Comparison of ENCODE assay signal across 8 cellular contexts in the genomic region with DNA sequence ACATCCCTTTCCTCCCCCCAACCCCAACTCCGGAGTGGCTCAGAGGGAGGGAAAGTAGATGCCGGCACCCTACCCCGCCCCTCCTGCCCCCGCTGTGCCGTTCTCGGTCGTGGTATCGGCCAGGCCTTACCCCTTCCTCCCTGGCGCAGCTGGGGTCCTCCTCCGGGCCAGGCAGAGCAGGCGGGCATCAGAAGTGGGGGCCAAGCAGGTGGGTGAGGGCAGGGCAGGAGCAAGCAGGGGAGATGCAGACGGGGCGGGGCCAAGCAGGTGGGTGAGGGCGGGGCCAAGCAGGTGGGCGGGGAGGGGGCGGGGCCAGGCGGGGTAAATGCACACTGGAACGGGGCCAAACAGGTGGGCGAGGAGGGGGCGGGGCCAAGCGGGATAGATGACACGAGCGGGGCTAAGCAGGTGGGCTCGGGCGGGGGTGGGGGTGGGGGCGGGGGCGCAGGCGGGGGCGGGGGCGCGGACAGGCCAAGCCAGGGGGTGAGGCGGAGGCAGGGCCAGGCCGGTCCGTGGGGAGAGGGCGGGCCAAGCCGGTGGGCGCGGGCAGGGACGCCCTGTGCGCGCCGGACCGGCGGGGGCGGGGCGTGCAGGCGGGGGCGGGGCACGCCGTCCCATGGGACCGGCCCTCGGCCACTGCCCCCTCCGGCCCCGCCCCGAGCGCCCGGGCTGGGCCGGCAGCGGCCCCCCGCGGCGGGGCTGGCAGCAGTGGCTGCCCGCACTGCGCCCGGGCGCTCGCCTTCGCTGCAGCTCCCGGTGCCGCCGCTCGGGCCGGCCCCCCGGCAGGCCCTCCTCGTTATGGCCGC. TPM values are rescaled to one million over a fixed set of nuclear protein-coding genes. Genes with fewer than 3 reads are reported as not detected.
DNase-seq lines count a peak whose midpoint lies in the region; ATAC-seq, FAIRE-seq and TF ChIP-seq lines count a peak whose summit lies in the region.

A gene with protein sequence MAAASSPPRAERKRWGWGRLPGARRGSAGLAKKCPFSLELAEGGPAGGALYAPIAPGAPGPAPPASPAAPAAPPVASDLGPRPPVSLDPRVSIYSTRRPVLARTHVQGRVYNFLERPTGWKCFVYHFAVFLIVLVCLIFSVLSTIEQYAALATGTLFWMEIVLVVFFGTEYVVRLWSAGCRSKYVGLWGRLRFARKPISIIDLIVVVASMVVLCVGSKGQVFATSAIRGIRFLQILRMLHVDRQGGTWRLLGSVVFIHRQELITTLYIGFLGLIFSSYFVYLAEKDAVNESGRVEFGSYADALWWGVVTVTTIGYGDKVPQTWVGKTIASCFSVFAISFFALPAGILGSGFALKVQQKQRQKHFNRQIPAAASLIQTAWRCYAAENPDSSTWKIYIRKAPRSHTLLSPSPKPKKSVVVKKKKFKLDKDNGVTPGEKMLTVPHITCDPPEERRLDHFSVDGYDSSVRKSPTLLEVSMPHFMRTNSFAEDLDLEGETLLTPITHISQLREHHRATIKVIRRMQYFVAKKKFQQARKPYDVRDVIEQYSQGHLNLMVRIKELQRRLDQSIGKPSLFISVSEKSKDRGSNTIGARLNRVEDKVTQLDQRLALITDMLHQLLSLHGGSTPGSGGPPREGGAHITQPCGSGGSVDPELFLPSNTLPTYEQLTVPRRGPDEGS (plus strand): TSS at position 708 of the 806 bp plus-strand sequence. CDS start 91 bp downstream, at position 799.
TSS of gene TRPM5 (minus strand) at position 214 of the 806 bp plus-strand sequence. CDS start 21,478 bp downstream, outside the sequence.

- peak within 1 kb of the TSS; percentile 33 to 70 (median 54); a peak in 7 of 8 replicates for H3K4me3 ChIP-seq in H1 (ENCODE audit: extremely low read depth in 1 of 4, insufficient read depth in 2 of 4, low read depth in 3 of 4, low read length in 4 of 4)
- H3K4me3 ChIP-seq in neural cell (ENCODE audit: low read length), result peak within 1 kb of the TSS; percentile 38
- H3K4me3 ChIP-seq in stomach smooth muscle (ENCODE audit: low read length in 2 of 2), result peak within 1 kb of the TSS; percentile 19 to 47

- H3K56ac ChIP-seq in H1 (replicated peaks; ENCODE audit: insufficient read length, low read depth, low read length), result no peak within 1 kb of the TSS

- H3K23ac ChIP-seq in H1 (ENCODE audit: insufficient read length), result no peak within 1 kb of the TSS

- peaks cover 3 to 11% of the 10 kb centered on the region in 2 donors for H3K36me3 Mint-ChIP-seq in CD14-positive monocyte
- peaks cover 2% of the 10 kb centered on the region for H3K36me3 Mint-ChIP-seq in activated CD8-positive, alpha-beta T cell treated with anti-CD3 and anti-CD28 coated beads, Interleukin-2, amount 10 ng/mL, durations not matched to agents 7 days and 5 days (ENCODE audit: low read depth)

- peak; percentile 77 for ATAC-seq in activated CD8-positive, alpha-beta T cell treated with anti-CD3 and anti-CD28 coated beads, Interleukin-2, amount 10 ng/mL, durations not matched to agents 7 days and 5 days
- no peak for ATAC-seq in GM18873 (IDR thresholded peaks at IDR 0.05; ENCODE audit: low FRiP score, unreplicated experiment)

- no peak within 1 kb of the TSS for H2BK20ac ChIP-seq in H1 (ENCODE audit: low read length)

- no peak for FAIRE-seq in H1 (lab: Jason Lieb, UNC)

- no peak within 1 kb of the TSS for H2BK120ac ChIP-seq in H1 (replicated peaks; ENCODE audit: low read depth, low read length)

- H3K9ac ChIP-seq in H1 (replicated peaks in 1 of 4; ENCODE audit: extremely low read depth in 1 of 4, low read depth in 3 of 4, low read length in 3 of 4), result peak within 1 kb of the TSS in 2 of 4 experiments; percentile 23 to 58; a peak in 2 of 7 replicates
- H3K9ac ChIP-seq in neural cell (ENCODE audit: low read length), result no peak within 1 kb of the TSS
- H3K9ac ChIP-seq in stomach smooth muscle (ENCODE audit: low read length in 2 of 2), result no peak within 1 kb of the TSS

- H3K9me3 ChIP-seq in H1 (ENCODE audit: insufficient read depth in 2 of 2, low read depth in 1 of 2, low read length in 1 of 2) (no peaks in the 10 kb centered on the region), neural cell (ENCODE audit: low read length) (peaks cover 11% of the 10 kb centered on the region), stomach smooth muscle (ENCODE audit: control insufficient read depth in 2 of 2, low read length in 2 of 2) (peaks cover 2 to 5% of the 10 kb centered on the region in 2 donors)

- peak within 1 kb of the TSS; percentile 72; the same call in 1 of the 2 replicates for H2BK15ac ChIP-seq in H1 (ENCODE audit: low read length)

- H3K9me2 ChIP-seq in neural cell (ENCODE audit: insufficient read depth, low read length), result no peaks in the 10 kb centered on the region

- no peak within 1 kb of the TSS for H3K27ac ChIP-seq in H1 (ENCODE audit: low read depth, low read length)
- no peak within 1 kb of the TSS for H3K27ac ChIP-seq in neural cell (ENCODE audit: low read length)
- H3K27ac ChIP-seq in stomach smooth muscle (ENCODE audit: low read length), result no peak within 1 kb of the TSS

- WGBS in H1 (ENCODE audit: extremely low coverage in 1 of 2, insufficient coverage in 1 of 2, insufficient read length in 1 of 2, insufficient replicate concordance in 2 of 2, low coverage in 1 of 2, low lambda C conversion rate in 2 of 2, missing lambda C conversion rate in 1 of 2), 2 experiments, result 18% methylated on average over 3 of the region's 76 CpGs; no CpG with 5 or more reads in 1 of the 2 experiments

- no peaks in the 10 kb centered on the region for H3K79me1 ChIP-seq in H1 (ENCODE audit: low read depth, low read length)

- H3K4me2 ChIP-seq in H1 (ENCODE audit: insufficient read depth in 1 of 2, low read depth in 2 of 2, low read length in 2 of 2) (peak within 1 kb of the TSS; percentile 87 to 96), neural cell (ENCODE audit: low read length) (no peak within 1 kb of the TSS)

- peaks cover 27 to 73% (median 59%) of the 10 kb centered on the region in 4 experiments for H3K27me3 ChIP-seq in H1 (replicated peaks in 1 of 4; ENCODE audit: control insufficient read depth in 3 of 4, extremely low read depth in 1 of 4, insufficient read depth in 3 of 4, low read length in 3 of 4)
- peaks cover 50% of the 10 kb centered on the region for H3K27me3 ChIP-seq in neural cell (ENCODE audit: insufficient read depth, low read depth, low read length)
- peaks cover 22 to 30% of the 10 kb centered on the region in 2 donors for H3K27me3 ChIP-seq in stomach smooth muscle (ENCODE audit: control insufficient read depth in 1 of 2, insufficient read depth in 2 of 2, low read length in 2 of 2)

- no peaks in the 10 kb centered on the region for H3F3A ChIP-seq in neural cell (ENCODE audit: insufficient read depth, low read length, poor library complexity, severe bottlenecking)

- no peak within 1 kb of the TSS for H3K4ac ChIP-seq in H1 (replicated peaks; ENCODE audit: insufficient read length, low read depth, low read length)

- H3K14ac ChIP-seq in H1 (ENCODE audit: insufficient read length), result no peak within 1 kb of the TSS

- H4K8ac ChIP-seq in H1 (ENCODE audit: extremely low read depth, insufficient read depth, low read length), result peak within 1 kb of the TSS; percentile 68

- POLR2A ChIA-PET in activated CD8-positive, alpha-beta T cell treated with anti-CD3 and anti-CD28 coated beads, Interleukin-2, amount 10 ng/mL, durations not matched to agents 7 days and 5 days (lab: Charles Lee), result interaction anchor here (1.1 kb wide), 1 partner anchor 1135 kb away, joined by 3 read pairs; the partner anchor contains the start of gene TOLLIP
- POLR2A ChIA-PET in H1 (lab: Charles Lee; ENCODE audit: partially characterized antibody), result no interaction called here

- H3K9me3 Mint-ChIP-seq in CD14-positive monocyte, result peaks cover 0 to 4% (median 3%) of the 10 kb centered on the region in 7 donors
- no peaks in the 10 kb centered on the region for H3K9me3 Mint-ChIP-seq in activated CD8-positive, alpha-beta T cell treated with anti-CD3 and anti-CD28 coated beads, Interleukin-2, amount 10 ng/mL, durations not matched to agents 7 days and 5 days (ENCODE audit: insufficient read depth)

- H2AFZ ChIP-seq in H1 (ENCODE audit: low read length) (peak within 1 kb of the TSS; percentile 80; the same call in 1 of the 2 replicates), neural cell (ENCODE audit: low read depth, low read length) (no peak within 1 kb of the TSS)

- peaks cover 13 to 25% (median 16%) of the 10 kb centered on the region in 3 donors for H3K27me3 Mint-ChIP-seq in CD14-positive monocyte (ENCODE audit: low read depth in 3 of 3)
- H3K27me3 Mint-ChIP-seq in activated CD8-positive, alpha-beta T cell treated with anti-CD3 and anti-CD28 coated beads, Interleukin-2, amount 10 ng/mL, durations not matched to agents 7 days and 5 days (ENCODE audit: low read depth), result peaks cover 17% of the 10 kb centered on the region

- no peak within 1 kb of the TSS for H2AK5ac ChIP-seq in H1 (ENCODE audit: low read depth, low read length)

- DNase-seq in CD14-positive monocyte (ENCODE audit: low spot score) (peak; percentile 61), NAMALWA (ENCODE audit: low spot score) (peak; percentile 69), H1 (ENCODE audit: low read depth in 1 of 2, low spot score in 2 of 2) (peak in 1 of 2 experiments; percentile 84), NCI-H187 (lab: John Stamatoyannopoulos, UW) (no peak)
- peak; percentile 79 for DNase-seq in activated CD8-positive, alpha-beta T cell treated with anti-CD3 and anti-CD28 coated beads, Interleukin-2, amount 10 ng/mL, durations not matched to agents 7 days and 5 days

- peaks cover 41% of the 10 kb centered on the region for H3K4me1 Mint-ChIP-seq in CD14-positive monocyte
- peaks cover 46% of the 10 kb centered on the region for H3K4me1 Mint-ChIP-seq in activated CD8-positive, alpha-beta T cell treated with anti-CD3 and anti-CD28 coated beads, Interleukin-2, amount 10 ng/mL, durations not matched to agents 7 days and 5 days (ENCODE audit: low read depth)

- H3K18ac ChIP-seq in H1 (ENCODE audit: extremely low read depth, low read length), result peak within 1 kb of the TSS; percentile 19

- no peak for TF ChIP-seq RAD21 in H1 (IDR thresholded peaks at IDR 0.05 in 1 of 2, conservative IDR thresholded peaks at IDR 0.05 in 1 of 2; ENCODE audit: low read depth in 2 of 2, low read length in 2 of 2)
- TF ChIP-seq RAD21 in neural cell (conservative IDR thresholded peaks at IDR 0.05), result no peak

- TF ChIP-seq POLR2A in H1 (IDR thresholded peaks at IDR 0.05; ENCODE audit: control extremely low read depth in 1 of 2, low read depth in 2 of 2, low read length in 2 of 2), result no peak

- peak within 1 kb of the TSS; percentile 74 to 89 (median 86) for H3K27ac Mint-ChIP-seq in CD14-positive monocyte
- H3K27ac Mint-ChIP-seq in activated CD8-positive, alpha-beta T cell treated with anti-CD3 and anti-CD28 coated beads, Interleukin-2, amount 10 ng/mL, durations not matched to agents 7 days and 5 days, result peak within 1 kb of the TSS; percentile 80

- H4K5ac ChIP-seq in H1 (ENCODE audit: insufficient read length, low read depth, low read length), result no peak within 1 kb of the TSS

- H3K4me3 Mint-ChIP-seq in CD14-positive monocyte, result peak within 1 kb of the TSS; percentile 93 to 98
- peak within 1 kb of the TSS; percentile 90 for H3K4me3 Mint-ChIP-seq in activated CD8-positive, alpha-beta T cell treated with anti-CD3 and anti-CD28 coated beads, Interleukin-2, amount 10 ng/mL, durations not matched to agents 7 days and 5 days

- H3K4me1 ChIP-seq in H1 (replicated peaks in 1 of 4; ENCODE audit: control insufficient read depth in 3 of 4, insufficient read depth in 4 of 4, low read length in 3 of 4) (peaks cover 0 to 3% (median 3%) of the 10 kb centered on the region in 4 experiments; a peak in 2 of 7 replicates), stomach smooth muscle (ENCODE audit: control insufficient read depth, insufficient read depth, low read length) (peaks cover 6% of the 10 kb centered on the region)

- CTCF ChIA-PET in activated CD8-positive, alpha-beta T cell treated with anti-CD3 and anti-CD28 coated beads, Interleukin-2, amount 10 ng/mL, durations not matched to agents 7 days and 5 days (lab: Charles Lee), result interaction anchor here (1.6 to 3.5 kb wide), 3 partner anchors 87 to 140 kb away, joined by 5 to 14 read pairs (median 14); no protein-coding TSS in a partner anchor
- CTCF ChIA-PET in H1 (lab: Charles Lee; ENCODE audit: partially characterized antibody), result interaction anchor here (0.6 to 3.9 kb wide), 7 partner anchors 21 to 539 kb away, joined by 3 to 33 read pairs (median 4); no protein-coding TSS in a partner anchor

- H4K91ac ChIP-seq in H1 (replicated peaks; ENCODE audit: insufficient read length, low read length), result no peak within 1 kb of the TSS

- no peak within 1 kb of the TSS for H2BK5ac ChIP-seq in H1 (ENCODE audit: low read depth, low read length)

- TF ChIP-seq EP300 in H1 (IDR thresholded peaks at IDR 0.05; ENCODE audit: borderline replicate concordance in 1 of 2, low read depth in 2 of 2, low read length in 2 of 2) (no peak), neural cell (conservative IDR thresholded peaks at IDR 0.05; ENCODE audit: poor library complexity, severe bottlenecking) (no peak)

- peaks cover 7% of the 10 kb centered on the region; the same call in 1 of the 2 replicates for H3K23me2 ChIP-seq in H1 (ENCODE audit: low read depth, low read length)

- intact Hi-C loops in CD14-positive monocyte (cut with micrococcal nuclease), result loop anchor here in 1 of 2 donors (5.0 kb wide), 1 partner anchor 38 kb away; no protein-coding TSS in a partner anchor

- H3K79me2 ChIP-seq in H1 (ENCODE audit: control insufficient read depth in 1 of 2, insufficient read depth in 2 of 2, low read length in 2 of 2) (no peaks in the 10 kb centered on the region), neural cell (replicated peaks; ENCODE audit: insufficient read depth, low read length) (no peaks in the 10 kb centered on the region)

- H2BK12ac ChIP-seq in H1 (ENCODE audit: low read depth, low read length), result no peak within 1 kb of the TSS

- TF ChIP-seq CTCF in CD14-positive monocyte (IDR thresholded peaks at IDR 0.05) (no peak), H1 (IDR thresholded peaks at IDR 0.05; ENCODE audit: control extremely low read depth in 1 of 3, insufficient read depth in 1 of 3, low read depth in 1 of 3, low read length in 3 of 3) (no peak), neural cell (IDR thresholded peaks at IDR 0.05; ENCODE audit: poor library complexity, severe bottlenecking) (no peak)

- no peaks in the 10 kb centered on the region for H3K36me3 ChIP-seq in H1 (ENCODE audit: control insufficient read depth in 2 of 4, insufficient read depth in 4 of 4, low read length in 3 of 4)
- H3K36me3 ChIP-seq in neural cell (ENCODE audit: insufficient read depth, low read length), result no peaks in the 10 kb centered on the region
- no peaks in the 10 kb centered on the region for H3K36me3 ChIP-seq in stomach smooth muscle (ENCODE audit: control insufficient read depth in 2 of 2, insufficient read depth in 2 of 2, low read length in 2 of 2)

- H4K20me1 ChIP-seq in H1 (replicated peaks in 1 of 2; ENCODE audit: control insufficient read depth in 1 of 2, insufficient read depth in 2 of 2, low read length in 2 of 2), result peaks cover 2 to 3% of the 10 kb centered on the region in 2 experiments
- no peaks in the 10 kb centered on the region for H4K20me1 ChIP-seq in neural cell (ENCODE audit: insufficient read depth)

RNA-seq across cellular contexts. Expression of the first gene that starts in this region (rescaled TPM):
- polyA plus RNA-seq in CD14-positive monocyte, result 10 to 100 TPM; 14.9 to 21.6 TPM
- 10 to 100 TPM; 20.4 to 26.0 TPM for total RNA-seq in activated CD8-positive, alpha-beta T cell treated with anti-CD3 and anti-CD28 coated beads, Interleukin-2, amount 10 ng/mL, durations not matched to agents 7 days and 5 days
- total RNA-seq in H1 (2021; fragmentation: NEBNext Ultra II Directional; extraction: Animal tissue kit (Norgen Biotek cat#: 25700)), result 2.0 and 2.4 TPM in 2 replicates
- 1.9 and 2.4 TPM in 2 replicates for polyA plus RNA-seq in H1 (2011; rRNA removed)
- 1.4 TPM for polyA plus RNA-seq in H1 (2011; cell fraction: cytosol; rRNA removed)
- polyA plus RNA-seq in H1 (2011; cell fraction: nucleus; rRNA removed), result 2.3 TPM
- 1.4 to 2.5 TPM (median 2.0 TPM) in 4 replicates for polyA plus RNA-seq in H1 (2012, experiment 1 of 2)
- polyA plus RNA-seq in H1 (2012, experiment 2 of 2), result 2.2 TPM
- 2.0 TPM for polyA plus RNA-seq in H1 (2013, experiment 1 of 2)
- polyA plus RNA-seq in H1 (2013, experiment 2 of 2), result 2.0 TPM
- polyA minus RNA-seq in H1 (2011; rRNA and poly(A)+ RNA removed), result 1.3 and 2.8 TPM in 2 replicates
- 1.8 TPM for polyA minus RNA-seq in H1 (2011; cell fraction: cytosol; rRNA and poly(A)+ RNA removed)
- 6.1 TPM for polyA minus RNA-seq in H1 (2011; cell fraction: nucleus; rRNA and poly(A)+ RNA removed)
- polyA plus RNA-seq in neural cell, result not detected in 2 replicates
- not detected in 2 replicates for polyA minus RNA-seq in neural cell

RNA-seq across cellular contexts. Expression of gene TRPM5, which starts in this region (rescaled TPM):
- not detected for polyA plus RNA-seq in CD14-positive monocyte
- not detected for total RNA-seq in activated CD8-positive, alpha-beta T cell treated with anti-CD3 and anti-CD28 coated beads, Interleukin-2, amount 10 ng/mL, durations not matched to agents 7 days and 5 days
- 0.11 TPM in 1 of 2 replicates, not detected in the other for total RNA-seq in H1 (2021; fragmentation: NEBNext Ultra II Directional; extraction: Animal tissue kit (Norgen Biotek cat#: 25700))
- 0.02 and 0.05 TPM in 2 replicates for polyA plus RNA-seq in H1 (2011; rRNA removed)
- 0.04 TPM for polyA plus RNA-seq in H1 (2011; cell fraction: cytosol; rRNA removed)
- polyA plus RNA-seq in H1 (2011; cell fraction: nucleus; rRNA removed), result 0.24 TPM
- polyA plus RNA-seq in H1 (2012, experiment 1 of 2), result 0.04 TPM in 1 of 4 replicates, not detected in the others
- polyA plus RNA-seq in H1 (2012, experiment 2 of 2), result not detected
- 0.02 TPM for polyA plus RNA-seq in H1 (2013, experiment 1 of 2)
- polyA plus RNA-seq in H1 (2013, experiment 2 of 2), result 0.02 TPM
- polyA minus RNA-seq in H1 (2011; rRNA and poly(A)+ RNA removed), result not detected in 2 replicates
- polyA minus RNA-seq in H1 (2011; cell fraction: cytosol; rRNA and poly(A)+ RNA removed), result not detected
- polyA minus RNA-seq in H1 (2011; cell fraction: nucleus; rRNA and poly(A)+ RNA removed), result not detected
- not detected in 2 replicates for polyA plus RNA-seq in neural cell
- polyA minus RNA-seq in neural cell, result not detected in 2 replicates

Comparison
In these comparisons a context has a peak if more than half of its experiments do, and no peak if none do; other contexts are left out.
1. DNase-seq: peak in CD14-positive monocyte (single experiment), NAMALWA (single experiment) and activated CD8-positive, alpha-beta T cell treated with anti-CD3 and anti-CD28 coated beads, Interleukin-2, amount 10 ng/mL, durations not matched to agents 7 days and 5 days (single experiment); none in NCI-H187 (0 of 2).
2. Peak in every context shown above with its lines, with median percentiles within 50 percentile points of each other: H3K4me3 ChIP-seq.